1 cellular context compared by ENCODE assay signal in genomic region chr1:54477153-54477561, GRCh38.
TF ChIP-seq lines count a peak whose summit lies in the region.

No MANE protein-coding gene starts in this region.

TF ChIP-seq in H1, 55 proteins besides CTCF, POLR2A, EP300 and RAD21 (continued from another document):
- TF ChIP-seq KDM1A (IDR thresholded peaks at IDR 0.05; ENCODE audit: borderline replicate concordance, low read length) (no peak), MAX (IDR thresholded peaks at IDR 0.05) (no peak), RBBP5 (IDR thresholded peaks at IDR 0.05; ENCODE audit: borderline replicate concordance, low read depth, low read length) (no peak), GTF2F1 (IDR thresholded peaks at IDR 0.05; ENCODE audit: borderline replicate concordance, low read depth, low read length) (no peak), SIRT6 (IDR thresholded peaks at IDR 0.05; ENCODE audit: low read length) (no peak), BACH1 (IDR thresholded peaks at IDR 0.05; ENCODE audit: low read length) (no peak)
